10 cellular contexts compared by ENCODE assay signal in the genomic region with DNA sequence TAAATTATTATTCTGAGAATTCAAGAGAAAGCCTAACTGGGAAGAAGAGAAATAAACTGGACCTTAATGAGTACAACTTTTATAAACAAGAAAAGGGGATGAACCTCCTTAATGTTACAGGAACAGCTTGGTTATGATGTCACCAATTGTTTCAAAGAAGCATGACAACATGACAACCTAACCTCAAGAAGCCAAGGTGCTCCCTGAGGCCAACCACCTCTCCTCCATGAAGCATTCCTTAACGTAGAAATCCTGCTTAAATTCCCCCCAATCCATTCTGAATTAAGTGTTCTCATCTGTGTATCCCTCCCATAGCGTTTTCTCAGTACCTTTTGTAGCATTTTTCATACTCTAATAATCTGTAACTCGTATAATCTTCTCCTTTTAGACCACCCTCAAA. TPM values are rescaled to one million over a fixed set of nuclear protein-coding genes. Genes with fewer than 3 reads are reported as not detected.
DNase-seq lines count a peak whose midpoint lies in the region; ATAC-seq and TF ChIP-seq lines count a peak whose summit lies in the region.
"Had no signal": no experiment of that assay in that cellular context is flagged by ENCODE, and none has a peak within 500 bp of the region (broad histone marks: within the 10 kb centered on the region; RNA-seq: fewer than 3 reads in every experiment).

No MANE protein-coding gene starts in this region.

- peaks cover 25% of the 10 kb centered on the region for H3K36me3 Mint-ChIP-seq in central memory CD8-positive, alpha-beta T cell (ENCODE audit: insufficient read depth)

- no peaks in the 10 kb centered on the region for H3K27me3 Mint-ChIP-seq in central memory CD8-positive, alpha-beta T cell

- peaks cover 61% of the 10 kb centered on the region for H3K79me2 ChIP-seq in osteoblast (ENCODE audit: insufficient read depth, low read length)

- DNase-seq in NCI-H82 (lab: John Stamatoyannopoulos, UW) (peak; percentile 6), NCI-H82 treated with DMSO at 0.1 percent for 48 hours (lab: John Stamatoyannopoulos, UW; ENCODE audit: unreplicated experiment) (no peak), NAMALWA (ENCODE audit: low spot score) (peak; percentile 20), osteoblast (ENCODE audit: insufficient read length, low spot score, missing footprints) (no peak), H7 (no peak), Kasumi-1 (lab: John Stamatoyannopoulos, UW) (no peak)
- DNase-seq in central memory CD8-positive, alpha-beta T cell (ENCODE audit: low spot score in 2 of 2): no peak
- DNase-seq: left colon, uterus had no signal

- H3K9me3 Mint-ChIP-seq in central memory CD8-positive, alpha-beta T cell: no peaks in the 10 kb centered on the region

- TF ChIP-seq CTCF in osteoblast (IDR thresholded peaks at IDR 0.05; ENCODE audit: extremely low read depth, low read depth, low read length): no peak

- no peaks in the 10 kb centered on the region for H3K9me3 ChIP-seq in osteoblast (ENCODE audit: low read depth, low read length)
- H3K9me3 ChIP-seq: uterus had no signal

- peak overlapping the region; percentile 95 for H3K4me2 ChIP-seq in osteoblast (ENCODE audit: insufficient read depth, low read length)

- peaks cover 22% of the 10 kb centered on the region for H4K20me1 ChIP-seq in osteoblast (ENCODE audit: insufficient read depth, low read length)

- H2AFZ ChIP-seq in osteoblast (ENCODE audit: low read length): no peak overlapping the region

- H3K27me3 ChIP-seq in osteoblast (ENCODE audit: insufficient read depth, low read length): no peaks in the 10 kb centered on the region
- H3K27me3 ChIP-seq in H7 (ENCODE audit: control insufficient read depth, insufficient read depth, low read length): no peaks in the 10 kb centered on the region
- H3K27me3 ChIP-seq: uterus had no signal

- H3K4me1 ChIP-seq in osteoblast (ENCODE audit: insufficient read depth, low read length): peaks cover 16% of the 10 kb centered on the region
- H3K4me1 ChIP-seq: uterus had no signal

- H3K4me3 ChIP-seq in osteoblast (ENCODE audit: insufficient read depth, low read length) (no peak overlapping the region), H7 (ENCODE audit: insufficient read depth, low read depth, low read length) (no peak overlapping the region)

- no peak for ATAC-seq in central memory CD8-positive, alpha-beta T cell (replicated peaks; ENCODE audit: extremely low read depth, poor library complexity, severe bottlenecking)
- no peak for ATAC-seq in HG03354 (IDR thresholded peaks at IDR 0.05; ENCODE audit: poor library complexity, severe bottlenecking, unreplicated experiment)
- ATAC-seq: left colon had no signal

- peak overlapping the region; percentile 99 for H3K27ac Mint-ChIP-seq in central memory CD8-positive, alpha-beta T cell (ENCODE audit: low read depth)

- H3K36me3 ChIP-seq in osteoblast (ENCODE audit: insufficient read depth, low read length) (peaks cover 10% of the 10 kb centered on the region), H7 (replicated peaks; ENCODE audit: control insufficient read depth, insufficient read depth, low read length) (peaks cover 1% of the 10 kb centered on the region)
- H3K36me3 ChIP-seq: uterus had no signal

- peaks cover 44% of the 10 kb centered on the region for H3K4me1 Mint-ChIP-seq in central memory CD8-positive, alpha-beta T cell

- H3K27ac ChIP-seq in osteoblast (ENCODE audit: low read depth, low read length): no peak overlapping the region

- H3K4me3 Mint-ChIP-seq in central memory CD8-positive, alpha-beta T cell: peak overlapping the region; percentile 100

RNA-seq across cellular contexts. Expression of gene HBS1L, which starts 1.7 kb away (rescaled TPM):
- 86.9 and 94.8 TPM in 2 replicates for total RNA-seq in osteoblast
- total RNA-seq in H7 (2014; rRNA removed; shearing (Covaris generic)): 106 and 139 TPM in 2 replicates

Comparison
In these comparisons a context has a peak if more than half of its experiments do, and no peak if none do; other contexts are left out.
1. DNase-seq: peak in NCI-H82 (single experiment) and NAMALWA (single experiment); none in NCI-H82 treated with DMSO at 0.1 percent for 48 hours (single experiment), central memory CD8-positive, alpha-beta T cell (0 of 2), osteoblast (single experiment), H7 (single experiment) and Kasumi-1 (0 of 2).